19 cellular contexts compared by ENCODE assay signal in the genomic region with DNA sequence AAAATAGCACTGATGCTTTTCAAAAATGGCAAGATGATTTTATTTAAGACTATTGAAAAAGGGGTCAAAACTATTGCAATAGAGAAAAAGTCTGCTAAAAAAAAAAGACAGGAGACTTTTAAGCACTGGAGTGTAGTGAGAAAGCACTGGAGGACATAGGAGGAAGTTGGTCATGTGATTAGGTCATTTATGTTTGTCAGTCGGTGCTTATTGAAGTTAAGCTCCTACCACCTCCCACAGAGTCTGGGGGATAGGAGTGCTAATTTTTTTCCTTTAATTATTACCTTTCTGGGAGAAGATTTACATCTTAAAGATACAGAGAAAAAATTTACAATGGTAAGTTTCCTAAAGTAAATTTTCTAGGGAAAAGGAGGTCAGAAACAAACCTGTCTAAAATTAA.
"Had no signal": no experiment of that assay in that cellular context is flagged by ENCODE, and none has a peak within 500 bp of the region (broad histone marks: within the 10 kb centered on the region; RNA-seq: fewer than 3 reads in every experiment).

No MANE protein-coding gene starts in this region.

- H3K27me3 ChIP-seq: colonic mucosa, dorsolateral prefrontal cortex, esophagus muscularis mucosa, spleen, upper lobe of left lung had no signal

- H3K4me1 ChIP-seq: colonic mucosa, esophagus muscularis mucosa, lower lobe of right lung, spleen, upper lobe of left lung had no signal

- H3K27ac ChIP-seq: colonic mucosa, dorsolateral prefrontal cortex, esophagus muscularis mucosa, lower lobe of right lung, spleen, upper lobe of left lung had no signal

- ATAC-seq: activated T-cell treated with anti-CD3 and anti-CD28 coated beads, Interleukin-2, amount 50 U/mL, for 4 hours; effector memory CD8-positive, alpha-beta T cell; left colon; lower lobe of right lung had no signal

- H3K36me3 ChIP-seq: colonic mucosa, esophagus muscularis mucosa, lower lobe of right lung, spleen, upper lobe of left lung had no signal

- H3K9me3 ChIP-seq: colonic mucosa, upper lobe of left lung had no signal

- DNase-seq: activated CD4-positive, alpha-beta T cell treated with anti-CD3 and anti-CD28 coated beads, Interleukin-2, amount 50 U/mL, for 4 hours; activated CD8-positive, alpha-beta memory T cell treated with anti-CD3 and anti-CD28 coated beads for 24 hours; activated CD8-positive, alpha-beta memory T cell treated with anti-CD3 and anti-CD28 coated beads, Interleukin-2, amount 50 U/mL, for 4 hours; activated naive CD4-positive, alpha-beta T cell treated with Interleukin-2 at 50 U/mL for 16 hours; activated naive CD8-positive, alpha-beta T cell treated with anti-CD3 and anti-CD28 coated beads for 36 hours; activated T-cell treated with anti-CD3 and anti-CD28 coated beads, Interleukin-2, amount 50 U/mL, for 4 hours; central memory CD4-positive, alpha-beta T cell; colonic mucosa; dorsolateral prefrontal cortex; effector memory CD8-positive, alpha-beta T cell; hypothalamus; left colon; lower lobe of right lung; naive B cell; spleen; stimulated activated CD4-positive, alpha-beta T cell treated with anti-CD3 and anti-CD28 coated beads, Interleukin-4, amount 100 ng/mL, for 1 hour; stimulated activated naive CD4-positive, alpha-beta T cell; upper lobe of left lung had no signal

- H3K4me3 ChIP-seq: colonic mucosa, dorsolateral prefrontal cortex, esophagus muscularis mucosa, lower lobe of right lung, spleen, upper lobe of left lung had no signal
